Comparison of ENCODE assay signal across 9 cellular contexts in genomic region chr2:197707316-197708213, GRCh38. TPM values are rescaled to one million over a fixed set of nuclear protein-coding genes. Genes with fewer than 3 reads are reported as not detected.
A peak's percentile ranks its signal among the peaks of the same experiment; 100 is the strongest.
DNase-seq lines count a peak whose midpoint lies in the region; ATAC-seq and TF ChIP-seq lines count a peak whose summit lies in the region.
"Had no signal": no experiment of that assay in that cellular context is flagged by ENCODE, and none has a peak within 500 bp of the region (broad histone marks: within the 10 kb centered on the region; RNA-seq: fewer than 3 reads in every experiment).

No MANE protein-coding gene starts in this region.

- no peaks in the 10 kb centered on the region for H3K9me3 Mint-ChIP-seq in stimulated activated naive B cell treated with anti-CD40 and anti-IgM and Interleukin-4, amounts not matched to agents 10 μg/mL and 1 μg/mL and 100 μg/mL, for 72 hours

- H3K4me3 ChIP-seq in BJ (ENCODE audit: low read depth, low read length) = peak overlapping the region; percentile 2; the same call in 1 of the 2 replicates

- H3K27me3 Mint-ChIP-seq in stimulated activated naive B cell treated with anti-CD40 and anti-IgM and Interleukin-4, amounts not matched to agents 10 μg/mL and 1 μg/mL and 100 μg/mL, for 72 hours = no peaks in the 10 kb centered on the region

- CTCF ChIA-PET in BJ (lab: Yijun Ruan, JAX) = interaction anchor here (0.6 to 1.9 kb wide), 5 partner anchors 71 to 589 kb away, joined by 3 to 6 read pairs (median 4); no protein-coding TSS in a partner anchor

- in situ Hi-C loops in GM13976 (cut with MboI; ENCODE audit: low sequenced_read_pairs, unreplicated experiment) = loop anchor here (5.0 kb wide), 1 partner anchor 70 kb away; no protein-coding TSS in a partner anchor

- no peaks in the 10 kb centered on the region for H3K27me3 ChIP-seq in BJ (ENCODE audit: control insufficient read depth, insufficient read depth, low read length)

- ATAC-seq in stimulated activated naive B cell treated with anti-CD40 and anti-IgM and Interleukin-4, amounts not matched to agents 10 μg/mL and 1 μg/mL and 100 μg/mL, for 72 hours (replicated peaks) = no peak
- no peak for ATAC-seq in HG02852 (IDR thresholded peaks at IDR 0.05; ENCODE audit: unreplicated experiment)

- peak; percentile 66 for TF ChIP-seq CTCF in BJ (IDR thresholded peaks at IDR 0.05; ENCODE audit: insufficient read depth, low read depth, low read length)
- TF ChIP-seq CTCF in GM13976 (IDR thresholded peaks at IDR 0.05; ENCODE audit: borderline replicate concordance, control extremely low read depth, extremely low read depth, insufficient read depth, missing control alignments) = peak; percentile 47

- POLR2A ChIA-PET in BJ (lab: Charles Lee) = no interaction called here

- no peaks in the 10 kb centered on the region for H3K36me3 ChIP-seq in BJ (ENCODE audit: control insufficient read depth, insufficient read depth, low read length)

- H3K4me3 Mint-ChIP-seq in stimulated activated naive B cell treated with anti-CD40 and anti-IgM and Interleukin-4, amounts not matched to agents 10 μg/mL and 1 μg/mL and 100 μg/mL, for 72 hours = peak overlapping the region; percentile 92 to 94

- DNase-seq in BJ (ENCODE audit: low read depth) (no peak), GM13976 (ENCODE audit: low spot score) (no peak), NCI-H460 (ENCODE audit: extremely low read depth, low read depth) (peak; percentile 53), astrocyte of the hippocampus (ENCODE audit: low read depth, low spot score) (peak; percentile 67), iris pigment epithelial cell (ENCODE audit: low read depth) (peak; percentile 75)
- no peak for DNase-seq in stimulated activated naive B cell treated with anti-CD40 and anti-IgM and Interleukin-4, amounts not matched to agents 10 μg/mL and 1 μg/mL and 100 μg/mL, for 72 hours
- DNase-seq in stimulated activated CD4-positive, alpha-beta T cell treated with anti-CD3 and anti-CD28 coated beads, Interleukin-1b, Interleukin-23, amount 100 ng/mL, for 48 hours = no peak

- H3K4me1 Mint-ChIP-seq in stimulated activated naive B cell treated with anti-CD40 and anti-IgM and Interleukin-4, amounts not matched to agents 10 μg/mL and 1 μg/mL and 100 μg/mL, for 72 hours = peaks cover 36 to 57% of the 10 kb centered on the region in 2 donors

- H3K27ac Mint-ChIP-seq in stimulated activated naive B cell treated with anti-CD40 and anti-IgM and Interleukin-4, amounts not matched to agents 10 μg/mL and 1 μg/mL and 100 μg/mL, for 72 hours = no peak overlapping the region

- H3K36me3 Mint-ChIP-seq in stimulated activated naive B cell treated with anti-CD40 and anti-IgM and Interleukin-4, amounts not matched to agents 10 μg/mL and 1 μg/mL and 100 μg/mL, for 72 hours = peaks cover 19 to 27% of the 10 kb centered on the region in 2 donors

RNA-seq across cellular contexts. Expression of gene MARS2, which starts 2.4 kb away (rescaled TPM):
- 2.3 TPM in 2 replicates for polyA plus RNA-seq in BJ (2011; rRNA removed)
- 2.8 and 4.2 TPM in 2 replicates for polyA minus RNA-seq in BJ (2011; rRNA and poly(A)+ RNA removed)
- 19.3 and 24.0 TPM in 2 replicates for total RNA-seq in NCI-H460 (2014; rRNA removed; shearing (Covaris generic))
- polyA plus RNA-seq in NCI-H460 (2014; cell fraction: nucleus; rRNA removed) = 21.3 and 34.8 TPM in 2 replicates

RNA-seq across cellular contexts. Expression of gene RFTN2, which starts 32.2 kb away (rescaled TPM):
- 0.04 and 0.16 TPM in 2 replicates for polyA plus RNA-seq in BJ (2011; rRNA removed)
- polyA minus RNA-seq in BJ (2011; rRNA and poly(A)+ RNA removed) = 0.72 TPM in 1 of 2 replicates, not detected in the other
- 0.20 and 0.87 TPM in 2 replicates for total RNA-seq in NCI-H460 (2014; rRNA removed; shearing (Covaris generic))
- 0.01 TPM in 1 of 2 replicates, not detected in the other for polyA plus RNA-seq in NCI-H460 (2014; cell fraction: nucleus; rRNA removed)
- total RNA-seq: T-helper 1 cell treated with Interleukin-12 subunit alpha and Interleukin-12 subunit beta and Interleukin-4 antibody, amounts not matched to agents 30 ng/mL and 1 ng/mL, for 36 hours had no signal

Comparison
In these comparisons a context has a peak if more than half of its experiments do, and no peak if none do; other contexts are left out.
1. DNase-seq: peak in NCI-H460 (single experiment), astrocyte of the hippocampus (single experiment) and iris pigment epithelial cell (single experiment); none in BJ (single experiment), GM13976 (single experiment), stimulated activated naive B cell treated with anti-CD40 and anti-IgM and Interleukin-4, amounts not matched to agents 10 μg/mL and 1 μg/mL and 100 μg/mL, for 72 hours (single experiment) and stimulated activated CD4-positive, alpha-beta T cell treated with anti-CD3 and anti-CD28 coated beads, Interleukin-1b, Interleukin-23, amount 100 ng/mL, for 48 hours (single experiment).